10 cellular contexts compared by ENCODE assay signal in genomic region chr17:76841776-76842405, GRCh38. TPM values are rescaled to one million over a fixed set of nuclear protein-coding genes. Genes with fewer than 3 reads are reported as not detected.
DNase-seq lines count a peak whose midpoint lies in the region; ATAC-seq and TF ChIP-seq lines count a peak whose summit lies in the region.
"Had no signal": no experiment of that assay in that cellular context is flagged by ENCODE, and none has a peak within 500 bp of the region (broad histone marks: within the 10 kb centered on the region; RNA-seq: fewer than 3 reads in every experiment).

No MANE protein-coding gene starts in this region.

- H3K4me3 ChIP-seq in neuronal stem cell (ENCODE audit: low read length in 2 of 2): peak overlapping the region in 1 of 2 donors; percentile 72
- H3K4me3 ChIP-seq: Peyer's patch had no signal

- peaks cover 11% of the 10 kb centered on the region; the same call in 1 of the 2 replicates for H3K4me1 ChIP-seq in H9 (ENCODE audit: insufficient read depth, low read length)
- H3K4me1 ChIP-seq in neuronal stem cell (ENCODE audit: control insufficient read depth in 2 of 2, insufficient read depth in 1 of 2, low read depth in 1 of 2, low read length in 2 of 2): peaks cover 18 to 20% of the 10 kb centered on the region in 2 donors

- H3K36me3 ChIP-seq in neuronal stem cell (replicated peaks in 1 of 2; ENCODE audit: control insufficient read depth in 2 of 2, insufficient read depth in 2 of 2, low read length in 2 of 2): no peaks in the 10 kb centered on the region
- H3K36me3 ChIP-seq: Peyer's patch had no signal

- H2AK5ac ChIP-seq in H9 (ENCODE audit: insufficient read length, low read length) (no peak overlapping the region), neuronal stem cell (ENCODE audit: low read depth, low read length) (no peak overlapping the region)

- H3K79me2 ChIP-seq in H9 (ENCODE audit: insufficient read depth, low read length): no peaks in the 10 kb centered on the region

- H3K23ac ChIP-seq in H9 (ENCODE audit: insufficient read length, low read depth, low read length) (no peak overlapping the region), neuronal stem cell (ENCODE audit: low read depth, low read length, poor library complexity) (no peak overlapping the region)

- no peak for TF ChIP-seq CTCF in H9 (conservative IDR thresholded peaks at IDR 0.05)
- TF ChIP-seq CTCF in WTC11 (IDR thresholded peaks at IDR 0.05): no peak

- H3K4ac ChIP-seq in H9 (ENCODE audit: low read depth, low read length) (no peak overlapping the region), neuronal stem cell (ENCODE audit: low read length) (no peak overlapping the region)

- no peaks in the 10 kb centered on the region; a peak in 1 of 5 replicates for H3K9me3 Mint-ChIP-seq in H9
- no peaks in the 10 kb centered on the region for H3K9me3 Mint-ChIP-seq in WTC11
- H3K9me3 Mint-ChIP-seq: activated naive CD8-positive, alpha-beta T cell treated with anti-CD3 and anti-CD28 coated beads, Interleukin-2, amount 50 U/mL, for 24 hours had no signal

- H3K27ac Mint-ChIP-seq in H9: peak overlapping the region in 1 of 3 experiments; percentile 83; a peak in 2 of 7 replicates
- no peak overlapping the region for H3K27ac Mint-ChIP-seq in WTC11
- H3K27ac Mint-ChIP-seq: activated naive CD8-positive, alpha-beta T cell treated with anti-CD3 and anti-CD28 coated beads, Interleukin-2, amount 50 U/mL, for 24 hours had no signal

- H3K79me1 ChIP-seq in H9 (ENCODE audit: insufficient read depth, low read depth, low read length, poor library complexity, severe bottlenecking) (no peaks in the 10 kb centered on the region), neuronal stem cell (ENCODE audit: low read depth, low read length) (no peaks in the 10 kb centered on the region)

- ATAC-seq in WTC11 (peak; percentile 65), HG03175 (IDR thresholded peaks at IDR 0.05; ENCODE audit: unreplicated experiment) (no peak)
- ATAC-seq: activated naive CD8-positive, alpha-beta T cell treated with anti-CD3 and anti-CD28 coated beads, Interleukin-2, amount 50 U/mL, for 24 hours had no signal

- H3K36me3 Mint-ChIP-seq in H9 (ENCODE audit: insufficient read depth in 1 of 3, low read depth in 3 of 3) (no peaks in the 10 kb centered on the region), WTC11 (no peaks in the 10 kb centered on the region)

- H4K5ac ChIP-seq in H9 (ENCODE audit: insufficient read length, low read depth, low read length): no peak overlapping the region

- H3K23me2 ChIP-seq in H9 (ENCODE audit: insufficient read length, low read depth, low read length, poor library complexity, severe bottlenecking): peaks cover 19% of the 10 kb centered on the region

- H3K9ac ChIP-seq in H9 (ENCODE audit: extremely low read depth, insufficient read length, low read length): no peak overlapping the region
- H3K9ac ChIP-seq in neuronal stem cell (ENCODE audit: low read depth, low read length, poor library complexity): peak overlapping the region; percentile 30

- H3K4me1 Mint-ChIP-seq in H9 (peaks cover 46 to 47% of the 10 kb centered on the region in 2 experiments), WTC11 (peaks cover 51% of the 10 kb centered on the region)

- H2BK20ac ChIP-seq in H9 (ENCODE audit: low read depth, low read length, poor library complexity, severe bottlenecking): no peak overlapping the region

- H4K20me1 ChIP-seq in H9 (ENCODE audit: control insufficient read depth, insufficient read depth, insufficient read length): no peaks in the 10 kb centered on the region

- no peak overlapping the region for H4K91ac ChIP-seq in H9 (ENCODE audit: insufficient read length, low read depth, low read length)
- peak overlapping the region; percentile 35 for H4K91ac ChIP-seq in neuronal stem cell (ENCODE audit: low read depth, low read length, poor library complexity)

- H3T11ph ChIP-seq in H9 (ENCODE audit: low read length): no peak overlapping the region

- H3K18ac ChIP-seq in H9 (ENCODE audit: insufficient read length, low read depth, low read length) (no peak overlapping the region), neuronal stem cell (ENCODE audit: low read length) (peak overlapping the region; percentile 90)

- H3K4me3 Mint-ChIP-seq in H9 (peak overlapping the region; percentile 53 to 75), WTC11 (peak overlapping the region; percentile 56)
- H3K4me3 Mint-ChIP-seq: activated naive CD8-positive, alpha-beta T cell treated with anti-CD3 and anti-CD28 coated beads, Interleukin-2, amount 50 U/mL, for 24 hours had no signal

- no peak overlapping the region for H2AFZ ChIP-seq in H9 (ENCODE audit: low read length)
- peak overlapping the region; percentile 79 for H2AFZ ChIP-seq in neuronal stem cell (ENCODE audit: low read length)

- POLR2A ChIA-PET in WTC11 (lab: Charles Lee): interaction anchor here (0.5 to 0.6 kb wide), 2 partner anchors 25 to 47 kb away, joined by 3 to 5 read pairs; no protein-coding TSS in a partner anchor

- H3K27me3 ChIP-seq in H9 (ENCODE audit: insufficient read depth, low read length) (no peaks in the 10 kb centered on the region; the same call in 1 of the 2 replicates), neuronal stem cell (ENCODE audit: control insufficient read depth in 3 of 3, insufficient read depth in 3 of 3, low read depth in 1 of 3, low read length in 3 of 3) (peaks cover 0 to 11% (median 0%) of the 10 kb centered on the region in 3 experiments)

- H2BK5ac ChIP-seq in H9 (ENCODE audit: insufficient read length, low read length) (no peak overlapping the region), neuronal stem cell (ENCODE audit: low read length) (peak overlapping the region; percentile 91)

- peak overlapping the region; percentile 73 for H3K4me2 ChIP-seq in H9 (ENCODE audit: insufficient read depth, insufficient read length, low read length)
- H3K4me2 ChIP-seq in neuronal stem cell (ENCODE audit: insufficient read depth, low read length, poor library complexity, severe bottlenecking): peak overlapping the region; percentile 60

- H2BK120ac ChIP-seq in H9 (ENCODE audit: low read depth, low read length, poor library complexity, severe bottlenecking) (no peak overlapping the region), neuronal stem cell (ENCODE audit: low read depth, low read length) (peak overlapping the region; percentile 50)

- H3K14ac ChIP-seq in H9 (ENCODE audit: insufficient read depth, low read length) (0 out of 2 replicates have a peak overlapping the region, but pooled peaks have one; percentile 61), neuronal stem cell (ENCODE audit: low read length) (no peak overlapping the region)

- H3K9me3 ChIP-seq in H9 (ENCODE audit: control insufficient read depth, low read depth, low read length): no peaks in the 10 kb centered on the region
- no peaks in the 10 kb centered on the region for H3K9me3 ChIP-seq in neuronal stem cell (replicated peaks in 1 of 2; ENCODE audit: control insufficient read depth in 2 of 2, insufficient read depth in 1 of 2, low read depth in 1 of 2, low read length in 2 of 2)
- H3K9me3 ChIP-seq: Peyer's patch had no signal

- H3K27me3 Mint-ChIP-seq in H9 (ENCODE audit: low read depth): peaks cover 68% of the 10 kb centered on the region
- peaks cover 33% of the 10 kb centered on the region for H3K27me3 Mint-ChIP-seq in WTC11 (ENCODE audit: low read depth)

- no CpG with 5 or more reads among the region's 10 CpGs for WGBS in H9 (ENCODE audit: extremely low coverage, insufficient read length, low lambda C conversion rate)
- WGBS in neuronal stem cell (ENCODE audit: extremely low coverage in 2 of 2, insufficient read length in 2 of 2, insufficient replicate concordance in 1 of 2), 2 donors: no CpG with 5 or more reads among the region's 10 CpGs

- CTCF ChIA-PET in WTC11 (lab: Charles Lee): interaction anchor here (0.7 to 2.5 kb wide), 14 partner anchors 8 to 425 kb away, joined by 3 to 24 read pairs (median 4); partner anchors contain the start of gene MGAT5B

- no peak overlapping the region for H3K56ac ChIP-seq in H9 (ENCODE audit: insufficient read length, low read depth, low read length)

- H4K8ac ChIP-seq in H9 (replicated peaks; ENCODE audit: insufficient read length, low read depth, low read length) (no peak overlapping the region), neuronal stem cell (ENCODE audit: low read depth, low read length) (peak overlapping the region; percentile 85)

- H2BK12ac ChIP-seq in H9 (ENCODE audit: insufficient read length, low read depth, low read length) (no peak overlapping the region), neuronal stem cell (ENCODE audit: low read length) (peak overlapping the region; percentile 92)

- H3K27ac ChIP-seq in H9 (ENCODE audit: insufficient read length, low read depth, low read length) (no peak overlapping the region), neuronal stem cell (replicated peaks; ENCODE audit: low read length) (peak overlapping the region; percentile 84)
- H3K27ac ChIP-seq: Peyer's patch had no signal

- H2BK15ac ChIP-seq in H9 (ENCODE audit: low read depth, low read length): no peak overlapping the region
- peak overlapping the region; percentile 86 for H2BK15ac ChIP-seq in neuronal stem cell (ENCODE audit: low read length)

- DNase-seq in H9: peak; percentile 62
- peak; percentile 44 for DNase-seq in NCI-H226
- DNase-seq in WTC11 (ENCODE audit: low spot score): peak; percentile 25
- peak; percentile 20 for DNase-seq in neuronal stem cell (ENCODE audit: low spot score)
- DNase-seq in activated naive CD4-positive, alpha-beta T cell treated with anti-CD3 and anti-CD28 coated beads, Interleukin-2, amount 50 U/mL, for 16 hours: no peak
- DNase-seq in NCI-H187 (lab: John Stamatoyannopoulos, UW): no peak
- DNase-seq: activated naive CD8-positive, alpha-beta T cell treated with anti-CD3 and anti-CD28 coated beads, Interleukin-2, amount 50 U/mL, for 24 hours; NCI-H1048; Peyer's patch had no signal

TF ChIP-seq in WTC11, 78 proteins besides CTCF, POLR2A, EP300 and RAD21 (continues in another document):
- no peak for TF ChIP-seq SP1 (CRISPR knock-in tag; conservative IDR thresholded peaks at IDR 0.05)
- no peak for TF ChIP-seq ZNF263 (CRISPR knock-in tag; IDR thresholded peaks at IDR 0.05; ENCODE audit: low read depth)
- TF ChIP-seq NR2C2 (CRISPR knock-in tag; IDR thresholded peaks at IDR 0.05): no peak

RNA-seq across cellular contexts. Expression of gene MGAT5B, which starts 26.3 kb away (rescaled TPM):
- 4.6 and 4.9 TPM in 2 replicates for total RNA-seq in H9 (2021)
- total RNA-seq in WTC11 (2021): 11.5 to 12.0 TPM (median 11.6 TPM) in 3 replicates
- polyA plus RNA-seq in neuronal stem cell (2013, experiment 1 of 2): 5.6 TPM
- 5.4 TPM for polyA plus RNA-seq in neuronal stem cell (2013, experiment 2 of 2)

Comparison
In these comparisons a context has a peak if more than half of its experiments do, and no peak if none do; other contexts are left out.
1. DNase-seq: peak in H9 (single experiment), NCI-H226 (single experiment), WTC11 (single experiment) and neuronal stem cell (single experiment); none in activated naive CD4-positive, alpha-beta T cell treated with anti-CD3 and anti-CD28 coated beads, Interleukin-2, amount 50 U/mL, for 16 hours (single experiment) and NCI-H187 (0 of 2).